Comparison of ENCODE assay signal across 9 cellular contexts in genomic region chr5:180816608-180817534, GRCh38. TPM values are rescaled to one million over a fixed set of nuclear protein-coding genes. Genes with fewer than 3 reads are reported as not detected.
DNase-seq lines count a peak whose midpoint lies in the region; ATAC-seq, FAIRE-seq and TF ChIP-seq lines count a peak whose summit lies in the region.
"Had no signal": no experiment of that assay in that cellular context is flagged by ENCODE, and none has a peak within 500 bp of the region (broad histone marks: within the 10 kb centered on the region; RNA-seq: fewer than 3 reads in every experiment).

No MANE protein-coding gene starts in this region.

- DNase-seq in NCI-H2029 (lab: John Stamatoyannopoulos, UW) (peak; percentile 79), dermis blood vessel endothelial cell (peak; percentile 84), pancreas (peak in 2 of 6 donors; percentile 7 to 27), SW 1271 (lab: John Stamatoyannopoulos, UW) (no peak), cortex of kidney (lab: John Stamatoyannopoulos, UW) (no peak), SIG-M5 (lab: John Stamatoyannopoulos, UW) (no peak), middle frontal gyrus (ENCODE audit: extremely low spot score, low spot score) (no peak)

- TF ChIP-seq CTCF in pancreas (IDR thresholded peaks at IDR 0.05) = no peak

- intact Hi-C loops in pancreas (cut with DNase I) = no loop called here

- ATAC-seq in pancreas = peak in 2 of 4 donors; percentile 4 to 9

- H3K27me3 ChIP-seq in pancreas = no peaks in the 10 kb centered on the region

- FAIRE-seq in pancreas (lab: Jason Lieb, UNC) = no peak
- FAIRE-seq: keratinocyte had no signal

- no peaks in the 10 kb centered on the region for H3K36me3 ChIP-seq in pancreas

- WGBS in pancreas, 2 donors = 58 to 60% methylated on average over 13 of the region's 13 CpGs

- H3K9me3 ChIP-seq in pancreas = no peaks in the 10 kb centered on the region

- no peak overlapping the region for H3K4me3 ChIP-seq in pancreas

- peaks cover 16 to 42% (median 32%) of the 10 kb centered on the region in 3 donors for H3K4me1 ChIP-seq in pancreas

- peak; percentile 27 for TF ChIP-seq POLR2A in GM18526 (IDR thresholded peaks at IDR 0.05; ENCODE audit: extremely low read depth, insufficient read length)

- H3K27ac ChIP-seq in pancreas = peak overlapping the region; percentile 15 to 51 (median 45)

RNA-seq across cellular contexts. Expression of gene MGAT1, which starts 14.3 kb away (rescaled TPM):
- 124 and 164 TPM in 2 replicates for total RNA-seq in dermis blood vessel endothelial cell
- total RNA-seq in pancreas = 10 to 100 TPM; 53.4 to 96.3 (median 76.2) TPM
- polyA plus RNA-seq in pancreas = 10 to 100 TPM; 58.8 to 62.9 TPM

RNA-seq across cellular contexts. Expression of gene ZFP62, which starts 44.2 kb away (rescaled TPM):
- 21.5 and 23.1 TPM in 2 replicates for total RNA-seq in dermis blood vessel endothelial cell
- total RNA-seq in pancreas = 10 to 100 TPM; 10.4 to 23.9 (median 13.0) TPM
- polyA plus RNA-seq in pancreas = 10 to 100 TPM; 15.1 to 18.2 TPM

Comparison
In these comparisons a context has a peak if more than half of its experiments do, and no peak if none do; other contexts are left out.
1. DNase-seq: peak in NCI-H2029 (single experiment) and dermis blood vessel endothelial cell (single experiment); none in SW 1271 (0 of 2), cortex of kidney (single experiment), SIG-M5 (single experiment) and middle frontal gyrus (single experiment).